Comparison of ENCODE assay signal across 10 cellular contexts in genomic region chr2:43424262-43425207, GRCh38.
DNase-seq lines count a peak whose midpoint lies in the region; ATAC-seq, FAIRE-seq and TF ChIP-seq lines count a peak whose summit lies in the region.
"Had no signal": no experiment of that assay in that cellular context is flagged by ENCODE, and none has a peak within 500 bp of the region (broad histone marks: within the 10 kb centered on the region; RNA-seq: fewer than 3 reads in every experiment).

No MANE protein-coding gene starts in this region.

- TF ChIP-seq EP300 in SK-N-SH (IDR thresholded peaks at IDR 0.05; ENCODE audit: borderline replicate concordance in 1 of 2, low read depth in 1 of 2, low read length in 1 of 2): no peak

- TF ChIP-seq RAD21 in SK-N-SH (IDR thresholded peaks at IDR 0.05; ENCODE audit: low read length): no peak

- no peak overlapping the region for H2AFZ ChIP-seq in SK-N-SH (ENCODE audit: low read depth)
- no peak overlapping the region for H2AFZ ChIP-seq in hepatocyte

- H3K27me3 ChIP-seq in SK-N-SH (ENCODE audit: insufficient read depth) (no peaks in the 10 kb centered on the region), hepatocyte (no peaks in the 10 kb centered on the region)

- H3K9me2 ChIP-seq in SK-N-SH (no peaks in the 10 kb centered on the region), hepatocyte (replicated peaks; ENCODE audit: insufficient read depth) (no peaks in the 10 kb centered on the region)

- H3K27ac ChIP-seq in SK-N-SH (ENCODE audit: low read depth in 2 of 2, low read length in 1 of 2): peak overlapping the region; percentile 97 to 99; a peak in 3 of 4 replicates
- peak overlapping the region; percentile 95 for H3K27ac ChIP-seq in hepatocyte

- H3K4me2 ChIP-seq in SK-N-SH: no peak overlapping the region
- H3K4me2 ChIP-seq in hepatocyte: peak overlapping the region; percentile 28

- no peak overlapping the region for H3K9ac ChIP-seq in SK-N-SH

- TF ChIP-seq CTCF in SK-N-SH (IDR thresholded peaks at IDR 0.05) (no peak), hepatocyte (IDR thresholded peaks at IDR 0.05; ENCODE audit: poor library complexity) (no peak)

- WGBS in SK-N-SH (ENCODE audit: low lambda C conversion rate): 86% methylated on average over 6 of the region's 6 CpGs
- 73% methylated on average over 6 of the region's 6 CpGs for WGBS in hepatocyte (ENCODE audit: low lambda C conversion rate, missing lambda C conversion rate)

- no peaks in the 10 kb centered on the region for H4K20me1 ChIP-seq in SK-N-SH (ENCODE audit: insufficient read depth)
- H4K20me1 ChIP-seq in hepatocyte (ENCODE audit: insufficient read depth, poor library complexity, severe bottlenecking): no peaks in the 10 kb centered on the region

- H3K4me3 Mint-ChIP-seq in T-helper 17 cell: peak overlapping the region; percentile 52

- H3K79me2 ChIP-seq in SK-N-SH (ENCODE audit: insufficient read depth) (no peaks in the 10 kb centered on the region), hepatocyte (no peaks in the 10 kb centered on the region)

- ATAC-seq in SK-N-SH treated with all-trans-retinoic acid at 6 μM for 48 hours (no peak), T-helper 17 cell (no peak), HG02852 (IDR thresholded peaks at IDR 0.05; ENCODE audit: unreplicated experiment) (no peak)

- H3K4me1 ChIP-seq in SK-N-SH (ENCODE audit: control insufficient read depth in 1 of 2, insufficient read depth in 2 of 2, low read depth in 1 of 2, low read length in 1 of 2) (peaks cover 20 to 42% of the 10 kb centered on the region in 2 experiments), hepatocyte (ENCODE audit: insufficient read depth) (peaks cover 39% of the 10 kb centered on the region)

- H3K36me3 ChIP-seq in SK-N-SH (replicated peaks in 1 of 2; ENCODE audit: control insufficient read depth in 1 of 2, insufficient read depth in 2 of 2, low read length in 1 of 2): peaks cover 2 to 4% of the 10 kb centered on the region in 2 experiments
- no peaks in the 10 kb centered on the region for H3K36me3 ChIP-seq in hepatocyte (replicated peaks; ENCODE audit: insufficient read depth, low read depth)

- peaks cover 29% of the 10 kb centered on the region for H3K4me1 Mint-ChIP-seq in T-helper 17 cell

- CTCF ChIA-PET in SK-N-SH (lab: Yijun Ruan, JAX): interaction anchor here (1.1 to 1.9 kb wide), 6 partner anchors 9 to 400 kb away, joined by 3 to 5 read pairs (median 4); no protein-coding TSS in a partner anchor

- DNase-seq in SK-N-SH (no peak), T-helper 17 cell (no peak), hepatocyte (ENCODE audit: low spot score) (peak; percentile 20), stromal cell of bone marrow (ENCODE audit: low read depth) (peak; percentile 73), urothelium cell line (ENCODE audit: low spot score) (no peak)
- no peak for DNase-seq in stimulated activated CD4-positive, alpha-beta T cell treated with anti-CD3 and anti-CD28 coated beads, Interleukin-4, amount 100 ng/mL, for 24 hours
- DNase-seq: naive B cell had no signal

- peak overlapping the region; percentile 95 for H3K27ac Mint-ChIP-seq in T-helper 17 cell
- H3K27ac Mint-ChIP-seq: naive B cell had no signal

- H3F3A ChIP-seq in SK-N-SH (replicated peaks; ENCODE audit: insufficient read depth): peaks cover 23% of the 10 kb centered on the region

- H3K9me3 ChIP-seq in SK-N-SH (no peaks in the 10 kb centered on the region), T-helper 17 cell (ENCODE audit: control insufficient read depth, low read length, poor library complexity, severe bottlenecking) (no peaks in the 10 kb centered on the region), hepatocyte (ENCODE audit: low read depth) (no peaks in the 10 kb centered on the region)

- POLR2A ChIA-PET in SK-N-SH (lab: Yijun Ruan, JAX): no interaction called here

- H3K4me3 ChIP-seq in SK-N-SH (ENCODE audit: low read depth in 2 of 2, low read length in 1 of 2) (no peak overlapping the region), hepatocyte (no peak overlapping the region)

- no peaks in the 10 kb centered on the region for H3K27me3 Mint-ChIP-seq in T-helper 17 cell
- H3K27me3 Mint-ChIP-seq: naive B cell had no signal

- peaks cover 3% of the 10 kb centered on the region for H3K36me3 Mint-ChIP-seq in T-helper 17 cell (ENCODE audit: low read depth)

- FAIRE-seq in urothelium cell line (lab: Jason Lieb, UNC): no peak
- FAIRE-seq: A204.1 had no signal

TF ChIP-seq in SK-N-SH, 30 proteins besides CTCF, POLR2A, EP300 and RAD21:
- no peak for TF ChIP-seq IRF3 (IDR thresholded peaks at IDR 0.05; ENCODE audit: low read depth, low read length)
- TF ChIP-seq, protein P1, sequence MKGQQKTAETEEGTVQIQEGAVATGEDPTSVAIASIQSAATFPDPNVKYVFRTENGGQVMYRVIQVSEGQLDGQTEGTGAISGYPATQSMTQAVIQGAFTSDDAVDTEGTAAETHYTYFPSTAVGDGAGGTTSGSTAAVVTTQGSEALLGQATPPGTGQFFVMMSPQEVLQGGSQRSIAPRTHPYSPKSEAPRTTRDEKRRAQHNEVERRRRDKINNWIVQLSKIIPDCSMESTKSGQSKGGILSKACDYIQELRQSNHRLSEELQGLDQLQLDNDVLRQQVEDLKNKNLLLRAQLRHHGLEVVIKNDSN (IDR thresholded peaks at IDR 0.05; ENCODE audit: borderline replicate concordance, low read depth): no peak

TF ChIP-seq in SK-N-SH treated with all-trans-retinoic acid at 6 μM for 48 hours, 23 proteins besides CTCF, POLR2A, EP300 and RAD21 (continues in another document):
- TF ChIP-seq, protein P2, sequence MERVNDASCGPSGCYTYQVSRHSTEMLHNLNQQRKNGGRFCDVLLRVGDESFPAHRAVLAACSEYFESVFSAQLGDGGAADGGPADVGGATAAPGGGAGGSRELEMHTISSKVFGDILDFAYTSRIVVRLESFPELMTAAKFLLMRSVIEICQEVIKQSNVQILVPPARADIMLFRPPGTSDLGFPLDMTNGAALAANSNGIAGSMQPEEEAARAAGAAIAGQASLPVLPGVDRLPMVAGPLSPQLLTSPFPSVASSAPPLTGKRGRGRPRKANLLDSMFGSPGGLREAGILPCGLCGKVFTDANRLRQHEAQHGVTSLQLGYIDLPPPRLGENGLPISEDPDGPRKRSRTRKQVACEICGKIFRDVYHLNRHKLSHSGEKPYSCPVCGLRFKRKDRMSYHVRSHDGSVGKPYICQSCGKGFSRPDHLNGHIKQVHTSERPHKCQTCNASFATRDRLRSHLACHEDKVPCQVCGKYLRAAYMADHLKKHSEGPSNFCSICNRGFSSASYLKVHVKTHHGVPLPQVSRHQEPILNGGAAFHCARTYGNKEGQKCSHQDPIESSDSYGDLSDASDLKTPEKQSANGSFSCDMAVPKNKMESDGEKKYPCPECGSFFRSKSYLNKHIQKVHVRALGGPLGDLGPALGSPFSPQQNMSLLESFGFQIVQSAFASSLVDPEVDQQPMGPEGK (CRISPR knock-in tag; IDR thresholded peaks at IDR 0.05; ENCODE audit: borderline replicate concordance): no peak
- no peak for TF ChIP-seq ESRRG (CRISPR knock-in tag; IDR thresholded peaks at IDR 0.05)
- TF ChIP-seq ZNF70 (CRISPR knock-in tag; IDR thresholded peaks at IDR 0.05): no peak
- TF ChIP-seq, protein P3, sequence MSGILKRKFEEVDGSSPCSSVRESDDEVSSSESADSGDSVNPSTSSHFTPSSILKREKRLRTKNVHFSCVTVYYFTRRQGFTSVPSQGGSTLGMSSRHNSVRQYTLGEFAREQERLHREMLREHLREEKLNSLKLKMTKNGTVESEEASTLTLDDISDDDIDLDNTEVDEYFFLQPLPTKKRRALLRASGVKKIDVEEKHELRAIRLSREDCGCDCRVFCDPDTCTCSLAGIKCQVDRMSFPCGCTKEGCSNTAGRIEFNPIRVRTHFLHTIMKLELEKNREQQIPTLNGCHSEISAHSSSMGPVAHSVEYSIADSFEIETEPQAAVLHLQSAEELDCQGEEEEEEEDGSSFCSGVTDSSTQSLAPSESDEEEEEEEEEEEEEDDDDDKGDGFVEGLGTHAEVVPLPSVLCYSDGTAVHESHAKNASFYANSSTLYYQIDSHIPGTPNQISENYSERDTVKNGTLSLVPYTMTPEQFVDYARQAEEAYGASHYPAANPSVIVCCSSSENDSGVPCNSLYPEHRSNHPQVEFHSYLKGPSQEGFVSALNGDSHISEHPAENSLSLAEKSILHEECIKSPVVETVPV (CRISPR knock-in tag; IDR thresholded peaks at IDR 0.05): no peak
- no peak for TF ChIP-seq ARNTL (CRISPR knock-in tag; IDR thresholded peaks at IDR 0.05; ENCODE audit: borderline replicate concordance, low read depth)
- TF ChIP-seq RARB (CRISPR knock-in tag; IDR thresholded peaks at IDR 0.05): no peak
- TF ChIP-seq, protein P4, sequence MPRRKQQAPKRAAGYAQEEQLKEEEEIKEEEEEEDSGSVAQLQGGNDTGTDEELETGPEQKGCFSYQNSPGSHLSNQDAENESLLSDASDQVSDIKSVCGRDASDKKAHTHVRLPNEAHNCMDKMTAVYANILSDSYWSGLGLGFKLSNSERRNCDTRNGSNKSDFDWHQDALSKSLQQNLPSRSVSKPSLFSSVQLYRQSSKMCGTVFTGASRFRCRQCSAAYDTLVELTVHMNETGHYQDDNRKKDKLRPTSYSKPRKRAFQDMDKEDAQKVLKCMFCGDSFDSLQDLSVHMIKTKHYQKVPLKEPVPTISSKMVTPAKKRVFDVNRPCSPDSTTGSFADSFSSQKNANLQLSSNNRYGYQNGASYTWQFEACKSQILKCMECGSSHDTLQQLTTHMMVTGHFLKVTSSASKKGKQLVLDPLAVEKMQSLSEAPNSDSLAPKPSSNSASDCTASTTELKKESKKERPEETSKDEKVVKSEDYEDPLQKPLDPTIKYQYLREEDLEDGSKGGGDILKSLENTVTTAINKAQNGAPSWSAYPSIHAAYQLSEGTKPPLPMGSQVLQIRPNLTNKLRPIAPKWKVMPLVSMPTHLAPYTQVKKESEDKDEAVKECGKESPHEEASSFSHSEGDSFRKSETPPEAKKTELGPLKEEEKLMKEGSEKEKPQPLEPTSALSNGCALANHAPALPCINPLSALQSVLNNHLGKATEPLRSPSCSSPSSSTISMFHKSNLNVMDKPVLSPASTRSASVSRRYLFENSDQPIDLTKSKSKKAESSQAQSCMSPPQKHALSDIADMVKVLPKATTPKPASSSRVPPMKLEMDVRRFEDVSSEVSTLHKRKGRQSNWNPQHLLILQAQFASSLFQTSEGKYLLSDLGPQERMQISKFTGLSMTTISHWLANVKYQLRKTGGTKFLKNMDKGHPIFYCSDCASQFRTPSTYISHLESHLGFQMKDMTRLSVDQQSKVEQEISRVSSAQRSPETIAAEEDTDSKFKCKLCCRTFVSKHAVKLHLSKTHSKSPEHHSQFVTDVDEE (CRISPR knock-in tag; IDR thresholded peaks at IDR 0.05): no peak
- TF ChIP-seq CREB5 (CRISPR knock-in tag; IDR thresholded peaks at IDR 0.05; ENCODE audit: low read depth): no peak

Comparison
In these comparisons a context has a peak if more than half of its experiments do, and no peak if none do; other contexts are left out.
1. DNase-seq: peak in hepatocyte (single experiment) and stromal cell of bone marrow (single experiment); none in SK-N-SH (single experiment), T-helper 17 cell (0 of 3), urothelium cell line (single experiment) and stimulated activated CD4-positive, alpha-beta T cell treated with anti-CD3 and anti-CD28 coated beads, Interleukin-4, amount 100 ng/mL, for 24 hours (single experiment).